1 cellular context compared by ENCODE assay signal in the genomic region with DNA sequence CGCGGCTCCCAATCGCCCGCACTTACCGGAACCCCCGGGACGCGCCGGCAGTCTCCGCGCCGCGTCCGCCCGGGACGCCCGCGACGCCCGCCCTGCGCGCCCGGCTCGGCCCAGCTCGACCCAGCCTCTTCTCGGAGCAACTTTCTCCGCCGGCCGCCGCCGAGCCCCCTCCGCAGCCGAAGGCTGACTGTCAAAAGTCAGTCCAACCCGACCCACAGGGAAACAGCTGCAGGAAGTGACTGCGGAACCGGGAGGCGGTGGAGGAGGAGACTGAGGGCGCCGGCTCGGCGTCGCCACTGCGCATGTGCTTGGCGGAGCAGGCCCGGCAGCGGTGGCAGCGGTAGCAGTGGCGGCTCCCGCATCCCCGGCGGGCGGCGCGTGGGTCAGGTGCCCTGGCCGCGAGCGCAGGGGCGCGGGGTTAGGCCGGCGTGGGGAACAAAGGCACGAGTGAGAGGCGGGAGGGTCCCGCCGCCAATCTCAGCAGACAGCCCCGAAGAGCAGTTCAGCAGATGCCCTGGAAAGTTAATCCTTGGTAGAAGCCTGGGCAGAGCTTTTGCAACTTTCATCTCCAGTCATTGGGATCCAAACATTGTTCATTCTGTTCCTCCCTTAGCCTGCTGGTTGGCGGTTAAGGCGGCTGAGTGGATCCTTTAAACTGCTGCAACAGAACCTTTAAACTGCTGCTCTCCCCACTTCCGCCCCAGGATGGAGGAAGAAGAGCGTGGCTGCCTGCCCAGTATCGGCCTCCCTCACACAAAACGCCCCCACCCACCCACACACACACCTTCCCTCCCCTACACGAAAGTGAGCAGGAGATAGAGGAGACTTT.
TF ChIP-seq lines count a peak whose summit lies in the region.

A gene with protein sequence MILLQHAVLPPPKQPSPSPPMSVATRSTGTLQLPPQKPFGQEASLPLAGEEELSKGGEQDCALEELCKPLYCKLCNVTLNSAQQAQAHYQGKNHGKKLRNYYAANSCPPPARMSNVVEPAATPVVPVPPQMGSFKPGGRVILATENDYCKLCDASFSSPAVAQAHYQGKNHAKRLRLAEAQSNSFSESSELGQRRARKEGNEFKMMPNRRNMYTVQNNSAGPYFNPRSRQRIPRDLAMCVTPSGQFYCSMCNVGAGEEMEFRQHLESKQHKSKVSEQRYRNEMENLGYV (minus strand): TSS at position 241 of the 829 bp plus-strand sequence. CDS start 4,057 bp downstream, outside the sequence.

TF ChIP-seq in HepG2, 621 proteins besides CTCF, POLR2A, EP300 and RAD21 (continued from another document and continues in another):
- TF ChIP-seq, protein P1, sequence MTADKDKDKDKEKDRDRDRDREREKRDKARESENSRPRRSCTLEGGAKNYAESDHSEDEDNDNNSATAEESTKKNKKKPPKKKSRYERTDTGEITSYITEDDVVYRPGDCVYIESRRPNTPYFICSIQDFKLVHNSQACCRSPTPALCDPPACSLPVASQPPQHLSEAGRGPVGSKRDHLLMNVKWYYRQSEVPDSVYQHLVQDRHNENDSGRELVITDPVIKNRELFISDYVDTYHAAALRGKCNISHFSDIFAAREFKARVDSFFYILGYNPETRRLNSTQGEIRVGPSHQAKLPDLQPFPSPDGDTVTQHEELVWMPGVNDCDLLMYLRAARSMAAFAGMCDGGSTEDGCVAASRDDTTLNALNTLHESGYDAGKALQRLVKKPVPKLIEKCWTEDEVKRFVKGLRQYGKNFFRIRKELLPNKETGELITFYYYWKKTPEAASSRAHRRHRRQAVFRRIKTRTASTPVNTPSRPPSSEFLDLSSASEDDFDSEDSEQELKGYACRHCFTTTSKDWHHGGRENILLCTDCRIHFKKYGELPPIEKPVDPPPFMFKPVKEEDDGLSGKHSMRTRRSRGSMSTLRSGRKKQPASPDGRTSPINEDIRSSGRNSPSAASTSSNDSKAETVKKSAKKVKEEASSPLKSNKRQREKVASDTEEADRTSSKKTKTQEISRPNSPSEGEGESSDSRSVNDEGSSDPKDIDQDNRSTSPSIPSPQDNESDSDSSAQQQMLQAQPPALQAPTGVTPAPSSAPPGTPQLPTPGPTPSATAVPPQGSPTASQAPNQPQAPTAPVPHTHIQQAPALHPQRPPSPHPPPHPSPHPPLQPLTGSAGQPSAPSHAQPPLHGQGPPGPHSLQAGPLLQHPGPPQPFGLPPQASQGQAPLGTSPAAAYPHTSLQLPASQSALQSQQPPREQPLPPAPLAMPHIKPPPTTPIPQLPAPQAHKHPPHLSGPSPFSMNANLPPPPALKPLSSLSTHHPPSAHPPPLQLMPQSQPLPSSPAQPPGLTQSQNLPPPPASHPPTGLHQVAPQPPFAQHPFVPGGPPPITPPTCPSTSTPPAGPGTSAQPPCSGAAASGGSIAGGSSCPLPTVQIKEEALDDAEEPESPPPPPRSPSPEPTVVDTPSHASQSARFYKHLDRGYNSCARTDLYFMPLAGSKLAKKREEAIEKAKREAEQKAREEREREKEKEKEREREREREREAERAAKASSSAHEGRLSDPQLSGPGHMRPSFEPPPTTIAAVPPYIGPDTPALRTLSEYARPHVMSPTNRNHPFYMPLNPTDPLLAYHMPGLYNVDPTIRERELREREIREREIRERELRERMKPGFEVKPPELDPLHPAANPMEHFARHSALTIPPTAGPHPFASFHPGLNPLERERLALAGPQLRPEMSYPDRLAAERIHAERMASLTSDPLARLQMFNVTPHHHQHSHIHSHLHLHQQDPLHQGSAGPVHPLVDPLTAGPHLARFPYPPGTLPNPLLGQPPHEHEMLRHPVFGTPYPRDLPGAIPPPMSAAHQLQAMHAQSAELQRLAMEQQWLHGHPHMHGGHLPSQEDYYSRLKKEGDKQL (CRISPR knock-in tag; IDR thresholded peaks at IDR 0.05; ENCODE audit: low read depth): no peak
- TF ChIP-seq MEIS2 (CRISPR knock-in tag; IDR thresholded peaks at IDR 0.05): peak; percentile 73; the same call in 1 of the 2 replicates
- no peak; the same call in 1 of the 2 replicates for TF ChIP-seq ZNF431 (CRISPR knock-in tag; IDR thresholded peaks at IDR 0.05; ENCODE audit: borderline replicate concordance, low read depth)
- no peak; the same call in 1 of the 2 replicates for TF ChIP-seq ZNF709 (CRISPR knock-in tag; IDR thresholded peaks at IDR 0.05)
- no peak for TF ChIP-seq TCF7 (IDR thresholded peaks at IDR 0.05; ENCODE audit: low read depth)
- TF ChIP-seq TEAD2 (CRISPR knock-in tag; IDR thresholded peaks at IDR 0.05): no peak
- peak; percentile 82 for TF ChIP-seq ARHGAP35 (CRISPR knock-in tag; IDR thresholded peaks at IDR 0.05; ENCODE audit: borderline replicate concordance)
- TF ChIP-seq HNRNPL (IDR thresholded peaks at IDR 0.05; ENCODE audit: low read depth, low read length): no peak
- TF ChIP-seq, protein P2, sequence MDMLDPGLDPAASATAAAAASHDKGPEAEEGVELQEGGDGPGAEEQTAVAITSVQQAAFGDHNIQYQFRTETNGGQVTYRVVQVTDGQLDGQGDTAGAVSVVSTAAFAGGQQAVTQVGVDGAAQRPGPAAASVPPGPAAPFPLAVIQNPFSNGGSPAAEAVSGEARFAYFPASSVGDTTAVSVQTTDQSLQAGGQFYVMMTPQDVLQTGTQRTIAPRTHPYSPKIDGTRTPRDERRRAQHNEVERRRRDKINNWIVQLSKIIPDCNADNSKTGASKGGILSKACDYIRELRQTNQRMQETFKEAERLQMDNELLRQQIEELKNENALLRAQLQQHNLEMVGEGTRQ (IDR thresholded peaks at IDR 0.05; ENCODE audit: low read depth, low read length): no peak
- TF ChIP-seq, protein P2 (CRISPR knock-in tag; IDR thresholded peaks at IDR 0.05; ENCODE audit: borderline replicate concordance): no peak
- TF ChIP-seq GTF2F1 (IDR thresholded peaks at IDR 0.05; ENCODE audit: low read length): no peak
- peak; percentile 83; the same call in 1 of the 2 replicates for TF ChIP-seq CCDC6 (CRISPR knock-in tag; IDR thresholded peaks at IDR 0.05)
- TF ChIP-seq ZNF430 (CRISPR knock-in tag; IDR thresholded peaks at IDR 0.05): no peak
- peak; percentile 56 for TF ChIP-seq ARNTL (CRISPR knock-in tag; IDR thresholded peaks at IDR 0.05)
- no peak for TF ChIP-seq TBX3 (IDR thresholded peaks at IDR 0.05; ENCODE audit: borderline replicate concordance)
- TF ChIP-seq ZBTB38 (CRISPR knock-in tag; IDR thresholded peaks at IDR 0.05): peak; percentile 74; the same call in 1 of the 2 replicates
- TF ChIP-seq ZNF792 (CRISPR knock-in tag; IDR thresholded peaks at IDR 0.05): no peak
- 0 out of 2 replicates have a peak, but pooled peaks have one; percentile 12 for TF ChIP-seq HES4 (CRISPR knock-in tag; IDR thresholded peaks at IDR 0.05; ENCODE audit: borderline replicate concordance)
- TF ChIP-seq, protein P3, sequence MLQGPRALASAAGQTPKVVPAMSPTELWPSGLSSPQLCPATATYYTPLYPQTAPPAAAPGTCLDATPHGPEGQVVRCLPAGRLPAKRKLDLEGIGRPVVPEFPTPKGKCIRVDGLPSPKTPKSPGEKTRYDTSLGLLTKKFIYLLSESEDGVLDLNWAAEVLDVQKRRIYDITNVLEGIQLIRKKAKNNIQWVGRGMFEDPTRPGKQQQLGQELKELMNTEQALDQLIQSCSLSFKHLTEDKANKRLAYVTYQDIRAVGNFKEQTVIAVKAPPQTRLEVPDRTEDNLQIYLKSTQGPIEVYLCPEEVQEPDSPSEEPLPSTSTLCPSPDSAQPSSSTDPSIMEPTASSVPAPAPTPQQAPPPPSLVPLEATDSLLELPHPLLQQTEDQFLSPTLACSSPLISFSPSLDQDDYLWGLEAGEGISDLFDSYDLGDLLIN (CRISPR knock-in tag; IDR thresholded peaks at IDR 0.05; ENCODE audit: borderline replicate concordance): 0 out of 2 replicates have a peak, but pooled peaks have one; percentile 45
- TF ChIP-seq, protein P4, sequence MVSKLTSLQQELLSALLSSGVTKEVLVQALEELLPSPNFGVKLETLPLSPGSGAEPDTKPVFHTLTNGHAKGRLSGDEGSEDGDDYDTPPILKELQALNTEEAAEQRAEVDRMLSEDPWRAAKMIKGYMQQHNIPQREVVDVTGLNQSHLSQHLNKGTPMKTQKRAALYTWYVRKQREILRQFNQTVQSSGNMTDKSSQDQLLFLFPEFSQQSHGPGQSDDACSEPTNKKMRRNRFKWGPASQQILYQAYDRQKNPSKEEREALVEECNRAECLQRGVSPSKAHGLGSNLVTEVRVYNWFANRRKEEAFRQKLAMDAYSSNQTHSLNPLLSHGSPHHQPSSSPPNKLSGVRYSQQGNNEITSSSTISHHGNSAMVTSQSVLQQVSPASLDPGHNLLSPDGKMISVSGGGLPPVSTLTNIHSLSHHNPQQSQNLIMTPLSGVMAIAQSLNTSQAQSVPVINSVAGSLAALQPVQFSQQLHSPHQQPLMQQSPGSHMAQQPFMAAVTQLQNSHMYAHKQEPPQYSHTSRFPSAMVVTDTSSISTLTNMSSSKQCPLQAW (CRISPR knock-in tag; IDR thresholded peaks at IDR 0.05): no peak
- TF ChIP-seq, protein P5, sequence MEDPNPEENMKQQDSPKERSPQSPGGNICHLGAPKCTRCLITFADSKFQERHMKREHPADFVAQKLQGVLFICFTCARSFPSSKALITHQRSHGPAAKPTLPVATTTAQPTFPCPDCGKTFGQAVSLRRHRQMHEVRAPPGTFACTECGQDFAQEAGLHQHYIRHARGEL (CRISPR knock-in tag; IDR thresholded peaks at IDR 0.05): no peak
- TF ChIP-seq, protein P6, sequence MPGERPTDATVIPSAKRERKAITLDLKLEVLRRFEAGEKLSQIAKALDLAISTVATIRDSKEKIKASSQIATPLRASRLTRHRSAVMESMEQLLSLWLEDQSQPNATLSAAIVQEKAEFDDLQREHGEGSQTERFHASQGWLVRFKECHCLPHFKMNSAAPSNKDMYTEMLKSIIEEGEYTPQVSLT (CRISPR knock-in tag; IDR thresholded peaks at IDR 0.05; ENCODE audit: borderline replicate concordance, low read depth): no peak
- no peak for TF ChIP-seq MAZ (IDR thresholded peaks at IDR 0.05; ENCODE audit: borderline replicate concordance, low read depth, low read length)
- peak; percentile 91 for TF ChIP-seq MAZ (CRISPR knock-in tag; IDR thresholded peaks at IDR 0.05; ENCODE audit: low read depth)
- no peak for TF ChIP-seq IKZF1 (IDR thresholded peaks at IDR 0.05)
- TF ChIP-seq U2AF2 (IDR thresholded peaks at IDR 0.05; ENCODE audit: low read depth, low read length): no peak
- TF ChIP-seq KMT2A (CRISPR knock-in tag; IDR thresholded peaks at IDR 0.05): peak; percentile 96
- TF ChIP-seq, protein P7, sequence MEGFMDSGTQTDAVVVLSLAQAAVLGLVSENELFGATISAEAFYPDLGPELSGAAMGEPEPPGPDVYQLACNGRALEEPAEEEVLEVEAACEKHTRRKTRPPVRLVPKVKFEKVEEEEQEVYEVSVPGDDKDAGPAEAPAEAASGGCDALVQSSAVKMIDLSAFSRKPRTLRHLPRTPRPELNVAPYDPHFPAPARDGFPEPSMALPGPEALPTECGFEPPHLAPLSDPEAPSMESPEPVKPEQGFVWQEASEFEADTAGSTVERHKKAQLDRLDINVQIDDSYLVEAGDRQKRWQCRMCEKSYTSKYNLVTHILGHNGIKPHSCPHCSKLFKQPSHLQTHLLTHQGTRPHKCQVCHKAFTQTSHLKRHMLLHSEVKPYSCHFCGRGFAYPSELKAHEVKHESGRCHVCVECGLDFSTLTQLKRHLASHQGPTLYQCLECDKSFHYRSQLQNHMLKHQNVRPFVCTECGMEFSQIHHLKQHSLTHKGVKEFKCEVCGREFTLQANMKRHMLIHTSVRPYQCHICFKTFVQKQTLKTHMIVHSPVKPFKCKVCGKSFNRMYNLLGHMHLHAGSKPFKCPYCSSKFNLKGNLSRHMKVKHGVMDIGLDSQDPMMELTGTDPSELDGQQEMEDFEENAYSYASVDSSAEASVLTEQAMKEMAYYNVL (CRISPR knock-in tag; IDR thresholded peaks at IDR 0.05; ENCODE audit: borderline replicate concordance): no peak
- TF ChIP-seq ZNF225 (CRISPR knock-in tag; IDR thresholded peaks at IDR 0.05): peak; percentile 81; the same call in 1 of the 2 replicates
- no peak for TF ChIP-seq NR2F2 (IDR thresholded peaks at IDR 0.05; ENCODE audit: borderline replicate concordance, low read depth)
- TF ChIP-seq CENPT (CRISPR knock-in tag; IDR thresholded peaks at IDR 0.05; ENCODE audit: low read depth): no peak
- TF ChIP-seq, protein P8, sequence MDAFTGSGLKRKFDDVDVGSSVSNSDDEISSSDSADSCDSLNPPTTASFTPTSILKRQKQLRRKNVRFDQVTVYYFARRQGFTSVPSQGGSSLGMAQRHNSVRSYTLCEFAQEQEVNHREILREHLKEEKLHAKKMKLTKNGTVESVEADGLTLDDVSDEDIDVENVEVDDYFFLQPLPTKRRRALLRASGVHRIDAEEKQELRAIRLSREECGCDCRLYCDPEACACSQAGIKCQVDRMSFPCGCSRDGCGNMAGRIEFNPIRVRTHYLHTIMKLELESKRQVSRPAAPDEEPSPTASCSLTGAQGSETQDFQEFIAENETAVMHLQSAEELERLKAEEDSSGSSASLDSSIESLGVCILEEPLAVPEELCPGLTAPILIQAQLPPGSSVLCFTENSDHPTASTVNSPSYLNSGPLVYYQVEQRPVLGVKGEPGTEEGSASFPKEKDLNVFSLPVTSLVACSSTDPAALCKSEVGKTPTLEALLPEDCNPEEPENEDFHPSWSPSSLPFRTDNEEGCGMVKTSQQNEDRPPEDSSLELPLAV (CRISPR knock-in tag; conservative IDR thresholded peaks at IDR 0.05; ENCODE audit: low read depth): no peak
- no peak for TF ChIP-seq TCF7L2 (IDR thresholded peaks at IDR 0.05; ENCODE audit: low read depth, low read length)
- peak; percentile 94 for TF ChIP-seq RBFOX2 (IDR thresholded peaks at IDR 0.05; ENCODE audit: low read depth, low read length)
- no peak for TF ChIP-seq NFATC3 (CRISPR knock-in tag; IDR thresholded peaks at IDR 0.05)
- no peak for TF ChIP-seq ZNF274 (CRISPR knock-in tag; IDR thresholded peaks at IDR 0.05)
- TF ChIP-seq ZNF296 (CRISPR knock-in tag; conservative IDR thresholded peaks at IDR 0.05): no peak
- no peak for TF ChIP-seq ZNF552 (CRISPR knock-in tag; IDR thresholded peaks at IDR 0.05; ENCODE audit: borderline replicate concordance)
- no peak for TF ChIP-seq ZFP36L2 (CRISPR knock-in tag; IDR thresholded peaks at IDR 0.05)
- TF ChIP-seq TAF15 (IDR thresholded peaks at IDR 0.05; ENCODE audit: low read depth, low read length, poor library complexity, severe bottlenecking): no peak
- TF ChIP-seq ZKSCAN1 (IDR thresholded peaks at IDR 0.05; ENCODE audit: low read length): no peak
- TF ChIP-seq ATF7 (IDR thresholded peaks at IDR 0.05): no peak
- TF ChIP-seq ATF7 (CRISPR knock-in tag; IDR thresholded peaks at IDR 0.05): no peak
- no peak for TF ChIP-seq EEA1 (CRISPR knock-in tag; IDR thresholded peaks at IDR 0.05; ENCODE audit: borderline replicate concordance)
